Comparison of ENCODE assay signal across 18 cellular contexts in the genomic region with DNA sequence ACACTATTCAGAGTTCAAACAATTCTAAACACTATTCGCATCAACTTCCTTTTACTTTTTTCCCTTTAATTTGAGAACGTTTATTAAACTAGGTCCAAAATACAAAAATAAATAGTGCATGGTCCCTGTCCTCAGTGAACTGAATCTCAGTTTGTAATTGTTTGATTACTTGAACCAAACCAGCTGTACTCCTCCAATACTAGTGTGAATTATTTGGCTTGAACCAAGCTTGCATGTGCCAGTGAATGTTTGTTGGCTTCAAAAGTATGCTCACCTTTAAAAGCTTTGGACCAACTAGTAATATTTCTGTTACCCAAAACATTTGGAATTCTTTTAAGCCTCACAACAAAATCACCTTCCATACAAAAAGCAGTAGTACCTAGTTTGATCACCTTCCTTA. TPM values are rescaled to one million over a fixed set of nuclear protein-coding genes. Genes with fewer than 3 reads are reported as not detected.
A peak's percentile ranks its signal among the peaks of the same experiment; 100 is the strongest.
DNase-seq lines count a peak whose midpoint lies in the region; ATAC-seq, FAIRE-seq and TF ChIP-seq lines count a peak whose summit lies in the region.
"Had no signal": no experiment of that assay in that cellular context is flagged by ENCODE, and none has a peak within 500 bp of the region (broad histone marks: within the 10 kb centered on the region; RNA-seq: fewer than 3 reads in every experiment).

No MANE protein-coding gene starts in this region.

- RAD21 ChIA-PET in GM12878 (lab: Charles Lee; ENCODE audit: unreplicated experiment), result no interaction called here

- H3K4me2 ChIP-seq in GM12878 (ENCODE audit: control insufficient read depth, insufficient read depth), result no peak overlapping the region

- H3K27ac ChIP-seq in GM12878 (ENCODE audit: control insufficient read depth, insufficient read depth), result no peak overlapping the region
- no peak overlapping the region for H3K27ac ChIP-seq in naive thymus-derived CD4-positive, alpha-beta T cell (ENCODE audit: low read depth, low read length)
- H3K27ac ChIP-seq: Peyer's patch, psoas muscle, testis had no signal

- H3K36me3 Mint-ChIP-seq in CD14-positive monocyte, result peaks cover 23 to 40% of the 10 kb centered on the region in 2 donors
- peaks cover 0 to 22% (median 14%) of the 10 kb centered on the region in 5 donors for H3K36me3 Mint-ChIP-seq in naive thymus-derived CD4-positive, alpha-beta T cell

- H3K4me1 Mint-ChIP-seq in CD14-positive monocyte, result peaks cover 34% of the 10 kb centered on the region
- peaks cover 42 to 81% (median 74%) of the 10 kb centered on the region in 7 donors for H3K4me1 Mint-ChIP-seq in naive thymus-derived CD4-positive, alpha-beta T cell

- H3K27me3 ChIP-seq in GM12878 (replicated peaks in 1 of 2; ENCODE audit: control insufficient read depth in 2 of 2, insufficient read depth in 2 of 2, low read length in 1 of 2), result no peaks in the 10 kb centered on the region
- H3K27me3 ChIP-seq in naive thymus-derived CD4-positive, alpha-beta T cell (ENCODE audit: control insufficient read depth in 2 of 2, insufficient read depth in 2 of 2, low read length in 2 of 2), result no peaks in the 10 kb centered on the region
- H3K27me3 ChIP-seq: Peyer's patch, testis had no signal

- H3K9me3 Mint-ChIP-seq in CD14-positive monocyte, result no peaks in the 10 kb centered on the region
- H3K9me3 Mint-ChIP-seq in naive thymus-derived CD4-positive, alpha-beta T cell, result no peaks in the 10 kb centered on the region
- H3K9me3 Mint-ChIP-seq: activated CD4-positive, alpha-beta memory T cell treated with anti-CD3 and anti-CD28 coated beads for 36 hours; activated T-helper 1 cell treated with anti-CD3 and anti-CD28 coated beads, Interleukin-12 subunit alpha, Interleukin-12 subunit beta, Interleukin-2, Interleukin-4 antibody, amounts not matched to agents 30 ng/mL and 10 ng/mL and 1 ng/mL, durations not matched to agents 14 hours and 24 hours and 36 hours had no signal

- FAIRE-seq in GM12892 (lab: Jason Lieb, UNC) (peak; percentile 91), GM12878 (lab: Jason Lieb, UNC) (no peak)

- peaks cover 0 to 27% of the 10 kb centered on the region in 2 experiments; a peak in 3 of 4 replicates for H3K36me3 ChIP-seq in GM12878 (ENCODE audit: control insufficient read depth in 2 of 2, insufficient read depth in 2 of 2, low read length in 1 of 2)
- H3K36me3 ChIP-seq in naive thymus-derived CD4-positive, alpha-beta T cell (ENCODE audit: control insufficient read depth in 2 of 3, insufficient read depth in 3 of 3, low read length in 3 of 3), result peaks cover 5 to 17% (median 7%) of the 10 kb centered on the region in 3 experiments
- H3K36me3 ChIP-seq in mucosa of descending colon (ENCODE audit: low read depth), result no peaks in the 10 kb centered on the region

- ATAC-seq in GM12878 (no peak), mucosa of descending colon (no peak)
- no peak for ATAC-seq in naive thymus-derived CD4-positive, alpha-beta T cell
- ATAC-seq: left ventricle myocardium superior, psoas muscle had no signal

- TF ChIP-seq POLR2A in GM12892 (IDR thresholded peaks at IDR 0.05; ENCODE audit: low read depth, low read length) (no peak), GM12878 (IDR thresholded peaks at IDR 0.05; ENCODE audit: low read depth, low read length) (no peak)

- BruUV-seq in GM12878 (replicated peaks; lab: Mats Ljungman, UMichigan), result no TSS peak

- DNase-seq in CD14-positive monocyte (ENCODE audit: low spot score) (no peak), GM12892 (ENCODE audit: insufficient read length) (no peak), GM12878 (ENCODE audit: low read depth, low spot score) (no peak), DMS79 treated with DMSO at 0.1 percent for 48 hours (lab: John Stamatoyannopoulos, UW) (no peak), mucosa of descending colon (no peak), T1000 (lab: John Stamatoyannopoulos, UW) (no peak)
- DNase-seq in naive thymus-derived CD4-positive, alpha-beta T cell, result no peak
- DNase-seq: activated CD4-positive, alpha-beta memory T cell treated with anti-CD3 and anti-CD28 coated beads for 36 hours; effector CD4-positive, alpha-beta T cell; head of caudate nucleus; left ventricle myocardium superior; NCI-H1436 treated with DMSO at 0.1 percent for 48 hours; NCI-H748 treated with DMSO at 0.1 percent for 48 hours; Peyer's patch; psoas muscle; stimulated activated CD8-positive, alpha-beta memory T cell treated with anti-CD3 and anti-CD28 coated beads, Interleukin-4, amount 100 ng/mL, for 48 hours; testis had no signal

- POLR2A ChIA-PET in GM12878 (lab: Charles Lee), result interaction anchor here (0.6 kb wide), 1 partner anchor 786 kb away, joined by 4 read pairs; no protein-coding TSS in a partner anchor
- POLR2A ChIA-PET in naive thymus-derived CD4-positive, alpha-beta T cell (lab: Charles Lee), result no interaction called here

- no peaks in the 10 kb centered on the region; the same call in 1 of the 2 replicates for H4K20me1 ChIP-seq in GM12878 (ENCODE audit: control insufficient read depth, insufficient read depth)

- SMC1A ChIA-PET in GM12878 (lab: Charles Lee; ENCODE audit: uncharacterized antibody, unreplicated experiment), result no interaction called here

- H3K27ac Mint-ChIP-seq in CD14-positive monocyte, result peak overlapping the region in 4 of 7 donors; percentile 4 to 83 (median 55)
- H3K27ac Mint-ChIP-seq in naive thymus-derived CD4-positive, alpha-beta T cell, result peak overlapping the region in 1 of 9 donors; percentile 14
- H3K27ac Mint-ChIP-seq: activated CD4-positive, alpha-beta memory T cell treated with anti-CD3 and anti-CD28 coated beads for 36 hours; activated T-helper 1 cell treated with anti-CD3 and anti-CD28 coated beads, Interleukin-12 subunit alpha, Interleukin-12 subunit beta, Interleukin-2, Interleukin-4 antibody, amounts not matched to agents 30 ng/mL and 10 ng/mL and 1 ng/mL, durations not matched to agents 14 hours and 24 hours and 36 hours had no signal

- no peak overlapping the region for H2AFZ ChIP-seq in GM12878 (ENCODE audit: control insufficient read depth, low read depth, low read length)

- no peaks in the 10 kb centered on the region; the same call in 2 of the 3 replicates for H3K9me3 ChIP-seq in GM12878 (replicated peaks; ENCODE audit: control insufficient read depth, insufficient read depth, low read length)
- no peaks in the 10 kb centered on the region for H3K9me3 ChIP-seq in naive thymus-derived CD4-positive, alpha-beta T cell (ENCODE audit: control insufficient read depth in 2 of 3, low read length in 3 of 3)
- H3K9me3 ChIP-seq in mucosa of descending colon, result no peaks in the 10 kb centered on the region
- H3K9me3 ChIP-seq: Peyer's patch, psoas muscle, testis had no signal

- no peak for TF ChIP-seq EP300 in GM12878 (IDR thresholded peaks at IDR 0.05; ENCODE audit: borderline replicate concordance in 1 of 2, control insufficient read depth in 1 of 2, low read depth in 2 of 2, low read length in 2 of 2)

- no peak overlapping the region for H3K4me3 Mint-ChIP-seq in CD14-positive monocyte
- peak overlapping the region in 6 of 10 donors; percentile 8 to 66 (median 42) for H3K4me3 Mint-ChIP-seq in naive thymus-derived CD4-positive, alpha-beta T cell
- H3K4me3 Mint-ChIP-seq: activated CD4-positive, alpha-beta memory T cell treated with anti-CD3 and anti-CD28 coated beads for 36 hours; activated T-helper 1 cell treated with anti-CD3 and anti-CD28 coated beads, Interleukin-12 subunit alpha, Interleukin-12 subunit beta, Interleukin-2, Interleukin-4 antibody, amounts not matched to agents 30 ng/mL and 10 ng/mL and 1 ng/mL, durations not matched to agents 14 hours and 24 hours and 36 hours had no signal

- WGBS in GM12878 (ENCODE audit: insufficient coverage, insufficient replicate concordance, low lambda C conversion rate, missing lambda C conversion rate), result 52% methylated on average over 2 of the region's 2 CpGs

- intact Hi-C loops in CD14-positive monocyte (cut with micrococcal nuclease), result no loop called here
- intact Hi-C loops in GM12878 (cut with micrococcal nuclease; ENCODE audit: unreplicated experiment), result no loop called here
- intact Hi-C loops in naive thymus-derived CD4-positive, alpha-beta T cell (cut with micrococcal nuclease), result no loop called here
- intact Hi-C loops in mucosa of descending colon (cut with DNase I, micrococcal nuclease), result no loop called here

- H3K9ac ChIP-seq in GM12878 (ENCODE audit: control insufficient read depth, insufficient read depth, low read length), result no peak overlapping the region

- in situ Hi-C loops in GM12878 (cut with MboI), result no loop called here

- H3K27me3 Mint-ChIP-seq in CD14-positive monocyte (ENCODE audit: low read depth in 3 of 3), result no peaks in the 10 kb centered on the region
- no peaks in the 10 kb centered on the region for H3K27me3 Mint-ChIP-seq in naive thymus-derived CD4-positive, alpha-beta T cell
- H3K27me3 Mint-ChIP-seq: activated CD4-positive, alpha-beta memory T cell treated with anti-CD3 and anti-CD28 coated beads for 36 hours had no signal

- TF ChIP-seq CTCF in CD14-positive monocyte (IDR thresholded peaks at IDR 0.05) (no peak), GM12878 (IDR thresholded peaks at IDR 0.05 in 2 of 3, conservative IDR thresholded peaks at IDR 0.05 in 1 of 3; ENCODE audit: control insufficient read depth in 2 of 3, extremely low read depth in 1 of 3, insufficient read depth in 1 of 3, low read depth in 3 of 3, low read length in 3 of 3) (no peak), mucosa of descending colon (IDR thresholded peaks at IDR 0.05) (no peak)

- CTCF ChIA-PET in GM12878 (lab: Yijun Ruan, JAX), result interaction anchor here (0.8 kb wide), 1 partner anchor 55 kb away, joined by 3 read pairs; no protein-coding TSS in a partner anchor
- CTCF ChIA-PET in naive thymus-derived CD4-positive, alpha-beta T cell (lab: Charles Lee), result no interaction called here

- no peak for TF ChIP-seq RAD21 in GM12878 (IDR thresholded peaks at IDR 0.05; ENCODE audit: insufficient read depth, low read depth, low read length)

- peaks cover 73% of the 10 kb centered on the region for H3K79me2 ChIP-seq in GM12878 (ENCODE audit: control insufficient read depth, insufficient read depth, low read length)

- H3K4me1 ChIP-seq in GM12878 (ENCODE audit: control insufficient read depth, insufficient read depth, low read length) (no peaks in the 10 kb centered on the region), mucosa of descending colon (ENCODE audit: low read depth) (peaks cover 6% of the 10 kb centered on the region)
- H3K4me1 ChIP-seq in naive thymus-derived CD4-positive, alpha-beta T cell (ENCODE audit: control insufficient read depth in 2 of 2, insufficient read depth in 2 of 2, low read length in 2 of 2), result peaks cover 4 to 20% of the 10 kb centered on the region in 2 donors

- H3K4me3 ChIP-seq in GM12878 (0 out of 2 replicates have a peak overlapping the region, but pooled peaks have one; percentile 13), mucosa of descending colon (no peak overlapping the region)
- no peak overlapping the region for H3K4me3 ChIP-seq in naive thymus-derived CD4-positive, alpha-beta T cell (ENCODE audit: low read length)
- H3K4me3 ChIP-seq: Peyer's patch, psoas muscle, testis had no signal

RNA-seq across cellular contexts. Expression of gene CCNT2, which starts 15.5 kb away (rescaled TPM):
- polyA plus RNA-seq in CD14-positive monocyte, result 10 to 100 TPM in 1 of 2 donors, 1 to 10 TPM in 1; 8.3 to 12.2 TPM
- 17.3 TPM for polyA plus RNA-seq in GM12892 (2012; ENCODE audit: missing spikeins)
- 188 and 206 TPM in 2 replicates for total RNA-seq in GM12878 (2013; cell fraction: nucleolus; rRNA removed)
- total RNA-seq in GM12878 (2014; rRNA removed), result 22.8 and 25.6 TPM in 2 replicates
- 22.0 and 24.6 TPM in 2 replicates for total RNA-seq in GM12878 (2014; rRNA removed; fragmentation: Illumina TruSeq; extraction: Trizol)
- total RNA-seq in GM12878 (2021), result 21.5 and 23.5 TPM in 2 replicates
- 9.6 TPM for polyA plus RNA-seq in GM12878 (2011; ENCODE audit: low read depth)
- 23.6 and 33.2 TPM in 2 replicates for polyA plus RNA-seq in GM12878 (2011; rRNA removed)
- polyA plus RNA-seq in GM12878 (2011; cell fraction: cytosol; rRNA removed), result 10.3 and 14.0 TPM in 2 replicates
- 44.9 and 47.4 TPM in 2 replicates for polyA plus RNA-seq in GM12878 (2011; cell fraction: nucleus; rRNA removed)
- 11.0 and 12.4 TPM in 2 replicates for polyA plus RNA-seq in GM12878 (2012)
- 20.6 and 24.1 TPM in 2 replicates for polyA plus RNA-seq in GM12878 (2014; fragmentation: Illumina TruSeq; extraction: Trizol)
- polyA plus RNA-seq in GM12878 (2014; fragmentation: Nextera tagmentation; extraction: Ambion mirVana), result 1 to 10 TPM; 6.0 to 7.6 TPM
- polyA plus RNA-seq in GM12878 (2014; rRNA removed), result 18.8 and 19.3 TPM in 2 replicates
- polyA plus RNA-seq in GM12878 (2016; fragmentation: Nextera tagmentation; extraction: Ambion mirVana), result 10 to 100 TPM; 16.5 to 16.8 TPM
- 30.0 and 42.2 TPM in 2 replicates for polyA minus RNA-seq in GM12878 (2011; rRNA and poly(A)+ RNA removed)
- 5.6 and 13.8 TPM in 2 replicates for polyA minus RNA-seq in GM12878 (2011; cell fraction: cytosol; rRNA and poly(A)+ RNA removed)
- 79.7 and 88.0 TPM in 2 replicates for polyA minus RNA-seq in GM12878 (2011; cell fraction: nucleus; rRNA and poly(A)+ RNA removed)
- 10 to 100 TPM; 49.8 to 78.1 (median 67.9) TPM for total RNA-seq in naive thymus-derived CD4-positive, alpha-beta T cell
- polyA plus RNA-seq in naive thymus-derived CD4-positive, alpha-beta T cell, result 10 to 100 TPM; 20.6 to 22.9 TPM
- total RNA-seq in mucosa of descending colon, result 10 to 100 TPM; 37.9 to 51.7 (median 46.7) TPM

Comparison
In these comparisons a context has a peak if more than half of its experiments do, and no peak if none do; other contexts are left out.
1. H3K4me3 Mint-ChIP-seq: peak in naive thymus-derived CD4-positive, alpha-beta T cell (6 of 10); none in CD14-positive monocyte (0 of 2).